Comparison of ENCODE assay signal across 9 cellular contexts in genomic region chr5:69265931-69266330, GRCh38. TPM values are rescaled to one million over a fixed set of nuclear protein-coding genes. Genes with fewer than 3 reads are reported as not detected.
A peak's percentile ranks its signal among the peaks of the same experiment; 100 is the strongest.
DNase-seq lines count a peak whose midpoint lies in the region; ATAC-seq and TF ChIP-seq lines count a peak whose summit lies in the region.
"Had no signal": no experiment of that assay in that cellular context is flagged by ENCODE, and none has a peak within 500 bp of the region (broad histone marks: within the 10 kb centered on the region; RNA-seq: fewer than 3 reads in every experiment).

No MANE protein-coding gene starts in this region.

- DNase-seq in activated T-cell treated with anti-CD3 and anti-CD28 coated beads, Interleukin-2, amount 50 U/mL, for 72 hours = peak; percentile 1 to 22
- DNase-seq in activated T-cell treated with anti-CD3 and anti-CD28 coated beads for 4 hours (no peak), NAMALWA (ENCODE audit: low spot score) (peak; percentile 26), ecto neural progenitor cell (ENCODE audit: low spot score) (peak; percentile 80), smooth muscle cell (lab: John Stamatoyannopoulos, UW; ENCODE audit: unreplicated experiment) (no peak), midbrain (lab: John Stamatoyannopoulos, UW) (no peak), NCI-H1930 (lab: John Stamatoyannopoulos, UW) (no peak)
- DNase-seq: naive thymus-derived CD8-positive, alpha-beta T cell had no signal

- H3K36me3 ChIP-seq in smooth muscle cell (ENCODE audit: low read depth) = peaks cover 29% of the 10 kb centered on the region

- H3K4me2 ChIP-seq in smooth muscle cell = no peak overlapping the region

- H3K9ac ChIP-seq in smooth muscle cell (ENCODE audit: low read depth) = no peak overlapping the region

- ATAC-seq in activated T-cell treated with anti-CD3 and anti-CD28 coated beads, Interleukin-2, amount 50 U/mL, for 72 hours (replicated peaks in 1 of 2) = peak; percentile 21 to 25
- no peak for ATAC-seq in GM21360 (IDR thresholded peaks at IDR 0.05; ENCODE audit: unreplicated experiment)
- ATAC-seq: naive thymus-derived CD8-positive, alpha-beta T cell had no signal

- H3K4me3 ChIP-seq in smooth muscle cell = no peak overlapping the region

- no peak overlapping the region for H3K27ac ChIP-seq in smooth muscle cell (ENCODE audit: low read depth)

- peaks cover 4% of the 10 kb centered on the region for H3F3A ChIP-seq in smooth muscle cell (ENCODE audit: low read depth)

- H3K27me3 Mint-ChIP-seq in activated T-cell treated with anti-CD3 and anti-CD28 coated beads, Interleukin-2, amount 50 U/mL, for 72 hours (ENCODE audit: low read depth) = no peaks in the 10 kb centered on the region
- H3K27me3 Mint-ChIP-seq: naive thymus-derived CD8-positive, alpha-beta T cell had no signal

- H3K4me1 ChIP-seq in smooth muscle cell (ENCODE audit: low read depth) = no peaks in the 10 kb centered on the region

- no peak overlapping the region for H3K27ac Mint-ChIP-seq in activated T-cell treated with anti-CD3 and anti-CD28 coated beads, Interleukin-2, amount 50 U/mL, for 72 hours

- H3K9me3 Mint-ChIP-seq in activated T-cell treated with anti-CD3 and anti-CD28 coated beads, Interleukin-2, amount 50 U/mL, for 72 hours = no peaks in the 10 kb centered on the region
- H3K9me3 Mint-ChIP-seq: naive thymus-derived CD8-positive, alpha-beta T cell had no signal

- no peaks in the 10 kb centered on the region for H3K79me2 ChIP-seq in smooth muscle cell (ENCODE audit: low read depth)

- H4K20me1 ChIP-seq in smooth muscle cell (ENCODE audit: low read depth) = no peaks in the 10 kb centered on the region

- H2AFZ ChIP-seq in smooth muscle cell (ENCODE audit: low read depth) = no peak overlapping the region

- H3K9me3 ChIP-seq in smooth muscle cell (replicated peaks; ENCODE audit: low read depth) = no peaks in the 10 kb centered on the region

- peaks cover 7 to 25% of the 10 kb centered on the region in 2 donors for H3K36me3 Mint-ChIP-seq in activated T-cell treated with anti-CD3 and anti-CD28 coated beads, Interleukin-2, amount 50 U/mL, for 72 hours (ENCODE audit: insufficient read depth in 2 of 2)

- no peaks in the 10 kb centered on the region for H3K4me1 Mint-ChIP-seq in activated T-cell treated with anti-CD3 and anti-CD28 coated beads, Interleukin-2, amount 50 U/mL, for 72 hours (ENCODE audit: low read depth)

- H3K4me3 Mint-ChIP-seq in activated T-cell treated with anti-CD3 and anti-CD28 coated beads, Interleukin-2, amount 50 U/mL, for 72 hours = no peak overlapping the region
- H3K4me3 Mint-ChIP-seq: naive thymus-derived CD8-positive, alpha-beta T cell had no signal

- H3K27me3 ChIP-seq in smooth muscle cell (ENCODE audit: low read depth) = no peaks in the 10 kb centered on the region

- peak; percentile 16 for TF ChIP-seq CTCF in smooth muscle cell (IDR thresholded peaks at IDR 0.05; ENCODE audit: borderline replicate concordance, insufficient read depth, poor library complexity, severe bottlenecking)

- 79% methylated on average over 11 of the region's 11 CpGs for WGBS in smooth muscle cell (ENCODE audit: low lambda C conversion rate)

RNA-seq across cellular contexts. Expression of gene CDK7, which starts 31.2 kb away (rescaled TPM):
- total RNA-seq in activated T-cell treated with anti-CD3 and anti-CD28 coated beads, Interleukin-2, amount 50 U/mL, for 72 hours = 10 to 100 TPM; 52.2 to 67.3 TPM
- 43.4 and 54.4 TPM in 2 replicates for total RNA-seq in smooth muscle cell
- polyA plus RNA-seq in smooth muscle cell = 40.1 and 47.2 TPM in 2 replicates

Comparison
In these comparisons a context has a peak if more than half of its experiments do, and no peak if none do; other contexts are left out.
1. DNase-seq: peak in activated T-cell treated with anti-CD3 and anti-CD28 coated beads, Interleukin-2, amount 50 U/mL, for 72 hours (2 of 2), NAMALWA (single experiment) and ecto neural progenitor cell (single experiment); none in activated T-cell treated with anti-CD3 and anti-CD28 coated beads for 4 hours (single experiment), smooth muscle cell (single experiment), midbrain (single experiment) and NCI-H1930 (0 of 2).